ENCODE assay signal across 8 cellular contexts in genomic region chr11:68212421-68213134, GRCh38. TPM values are rescaled to one million over a fixed set of nuclear protein-coding genes. Genes with fewer than 3 reads are reported as not detected.
DNase-seq lines count a peak whose midpoint lies in the region; ATAC-seq and TF ChIP-seq lines count a peak whose summit lies in the region.

No MANE protein-coding gene starts in this region.

- peaks cover 5% of the 10 kb centered on the region for H3K36me3 Mint-ChIP-seq in activated naive CD4-positive, alpha-beta T cell treated with anti-CD3 and anti-CD28 coated beads, Interleukin-2, amount 10 ng/mL, durations not matched to agents 7 days and 5 days
- H3K36me3 Mint-ChIP-seq in type B pancreatic cell: no peaks in the 10 kb centered on the region

- peak; percentile 84 for ATAC-seq in gastroesophageal sphincter

- H3K36me3 ChIP-seq in HUES48 (ENCODE audit: control insufficient read depth, insufficient read depth, low read length) (no peaks in the 10 kb centered on the region), gastroesophageal sphincter (no peaks in the 10 kb centered on the region)

- H3K9me3 Mint-ChIP-seq in activated naive CD4-positive, alpha-beta T cell treated with anti-CD3 and anti-CD28 coated beads, Interleukin-2, amount 10 ng/mL, durations not matched to agents 7 days and 5 days: no peaks in the 10 kb centered on the region
- H3K9me3 Mint-ChIP-seq in type B pancreatic cell: no peaks in the 10 kb centered on the region

- H3K9me3 ChIP-seq in HUES48 (ENCODE audit: control insufficient read depth, insufficient read depth, low read length): no peaks in the 10 kb centered on the region
- no peaks in the 10 kb centered on the region for H3K9me3 ChIP-seq in gastroesophageal sphincter

- 0 to 1% methylated on average over 7 to 24 of the region's 80 CpGs for WGBS in gastroesophageal sphincter (ENCODE audit: low coverage in 1 of 2), 2 donors

- peak; percentile 13 for TF ChIP-seq POLR2A in GM19099 (IDR thresholded peaks at IDR 0.05; ENCODE audit: extremely low read depth, insufficient read length, low read depth)
- no peak for TF ChIP-seq POLR2A in gastroesophageal sphincter (IDR thresholded peaks at IDR 0.05)

- TF ChIP-seq EP300 in gastroesophageal sphincter (IDR thresholded peaks at IDR 0.05): no peak

- peak overlapping the region; percentile 83 for H3K9ac ChIP-seq in HUES48 (ENCODE audit: low read depth, low read length)

- H3K27me3 Mint-ChIP-seq in activated naive CD4-positive, alpha-beta T cell treated with anti-CD3 and anti-CD28 coated beads, Interleukin-2, amount 10 ng/mL, durations not matched to agents 7 days and 5 days: peaks cover 52% of the 10 kb centered on the region
- peaks cover 11% of the 10 kb centered on the region for H3K27me3 Mint-ChIP-seq in type B pancreatic cell

- POLR2A ChIA-PET in RWPE1 (lab: Yijun Ruan, JAX; ENCODE audit: low non-redundant PET): no interaction called here

- H3K4me3 Mint-ChIP-seq in activated naive CD4-positive, alpha-beta T cell treated with anti-CD3 and anti-CD28 coated beads, Interleukin-2, amount 10 ng/mL, durations not matched to agents 7 days and 5 days: peak overlapping the region; percentile 88
- H3K4me3 Mint-ChIP-seq in type B pancreatic cell: peak overlapping the region; percentile 94

- CTCF ChIA-PET in RWPE1 (lab: Yijun Ruan, JAX): interaction anchor here (0.5 to 0.7 kb wide), 3 partner anchors 20 to 839 kb away, joined by 3 to 4 read pairs (median 3); no protein-coding TSS in a partner anchor
- CTCF ChIA-PET in activated naive CD4-positive, alpha-beta T cell treated with anti-CD3 and anti-CD28 coated beads, Interleukin-2, amount 10 ng/mL, durations not matched to agents 7 days and 5 days (lab: Charles Lee): no interaction called here

- peaks cover 51% of the 10 kb centered on the region for H3K4me1 Mint-ChIP-seq in activated naive CD4-positive, alpha-beta T cell treated with anti-CD3 and anti-CD28 coated beads, Interleukin-2, amount 10 ng/mL, durations not matched to agents 7 days and 5 days
- peaks cover 32% of the 10 kb centered on the region for H3K4me1 Mint-ChIP-seq in type B pancreatic cell (ENCODE audit: unreplicated experiment)

- peak overlapping the region; percentile 84 for H3K4me3 ChIP-seq in HUES48 (ENCODE audit: low read depth, low read length)
- peak overlapping the region; percentile 85 to 99 for H3K4me3 ChIP-seq in gastroesophageal sphincter

- H3K27me3 ChIP-seq in HUES48 (ENCODE audit: control insufficient read depth, insufficient read depth, low read length): peaks cover 4% of the 10 kb centered on the region; the same call in 1 of the 2 replicates
- no peaks in the 10 kb centered on the region for H3K27me3 ChIP-seq in gastroesophageal sphincter

- H3K27ac ChIP-seq in HUES48 (ENCODE audit: low read depth, low read length): peak overlapping the region; percentile 98
- peak overlapping the region; percentile 98 for H3K27ac ChIP-seq in RWPE1
- peak overlapping the region; percentile 90 to 100 (median 100) for H3K27ac ChIP-seq in gastroesophageal sphincter

- peak; percentile 65 for TF ChIP-seq CTCF in RWPE1 (conservative IDR thresholded peaks at IDR 0.05; ENCODE audit: low read depth)
- peak in 3 of 4 experiments; percentile 48 to 60 (median 57) for TF ChIP-seq CTCF in gastroesophageal sphincter (IDR thresholded peaks at IDR 0.05)
- TF ChIP-seq CTCF in type B pancreatic cell (conservative IDR thresholded peaks at IDR 0.05): peak; percentile 58

- H3K4me1 ChIP-seq in HUES48 (ENCODE audit: control insufficient read depth, insufficient read depth, low read length) (peaks cover 26% of the 10 kb centered on the region), gastroesophageal sphincter (peaks cover 2 to 58% (median 27%) of the 10 kb centered on the region in 3 donors)

- DNase-seq in C1 segment of cervical spinal cord (lab: John Stamatoyannopoulos, UW): peak in 9 of 14 donors; percentile 26 to 83 (median 54)
- DNase-seq in RWPE1 (ENCODE audit: low spot score): peak; percentile 75
- peak; percentile 74 for DNase-seq in activated naive CD4-positive, alpha-beta T cell treated with anti-CD3 and anti-CD28 coated beads, Interleukin-2, amount 10 ng/mL, durations not matched to agents 7 days and 5 days
- DNase-seq in occipital lobe (lab: John Stamatoyannopoulos, UW): peak; percentile 39
- DNase-seq in type B pancreatic cell (ENCODE audit: extremely low spot score, unreplicated experiment): peak; percentile 82

- peak overlapping the region; percentile 95 for H3K27ac Mint-ChIP-seq in activated naive CD4-positive, alpha-beta T cell treated with anti-CD3 and anti-CD28 coated beads, Interleukin-2, amount 10 ng/mL, durations not matched to agents 7 days and 5 days
- peak overlapping the region; percentile 91 for H3K27ac Mint-ChIP-seq in type B pancreatic cell

RNA-seq across cellular contexts. Expression of gene KMT5B, which starts 0.5 kb away (rescaled TPM):
- 10 to 100 TPM; 35.1 to 75.6 (median 39.8) TPM for total RNA-seq in gastroesophageal sphincter
- total RNA-seq in occipital lobe: 139 TPM
- 48.5 and 54.4 TPM in 2 replicates for total RNA-seq in type B pancreatic cell (ENCODE audit: low replicate concordance)

RNA-seq across cellular contexts. Expression of gene C11orf24, which starts 59.2 kb away (rescaled TPM):
- total RNA-seq in gastroesophageal sphincter (10 to 100 TPM; 15.1 to 48.7 (median 26.0) TPM), occipital lobe (10.6 TPM), type B pancreatic cell (ENCODE audit: low replicate concordance) (45.4 and 46.4 TPM in 2 replicates)

Comparison
In these comparisons a context has a peak if more than half of its experiments do, and no peak if none do; other contexts are left out.
1. Peak in every context shown above with its lines: DNase-seq, ATAC-seq, H3K4me3 ChIP-seq and H3K27ac ChIP-seq.